1 cellular context compared by ENCODE assay signal in genomic region chr4:6188687-6189305, GRCh38.
TF ChIP-seq lines count a peak whose summit lies in the region.

No MANE protein-coding gene starts in this region.

TF ChIP-seq in SK-N-SH, 30 proteins besides CTCF, POLR2A, EP300 and RAD21 (continued from another document):
- TF ChIP-seq, protein P1, sequence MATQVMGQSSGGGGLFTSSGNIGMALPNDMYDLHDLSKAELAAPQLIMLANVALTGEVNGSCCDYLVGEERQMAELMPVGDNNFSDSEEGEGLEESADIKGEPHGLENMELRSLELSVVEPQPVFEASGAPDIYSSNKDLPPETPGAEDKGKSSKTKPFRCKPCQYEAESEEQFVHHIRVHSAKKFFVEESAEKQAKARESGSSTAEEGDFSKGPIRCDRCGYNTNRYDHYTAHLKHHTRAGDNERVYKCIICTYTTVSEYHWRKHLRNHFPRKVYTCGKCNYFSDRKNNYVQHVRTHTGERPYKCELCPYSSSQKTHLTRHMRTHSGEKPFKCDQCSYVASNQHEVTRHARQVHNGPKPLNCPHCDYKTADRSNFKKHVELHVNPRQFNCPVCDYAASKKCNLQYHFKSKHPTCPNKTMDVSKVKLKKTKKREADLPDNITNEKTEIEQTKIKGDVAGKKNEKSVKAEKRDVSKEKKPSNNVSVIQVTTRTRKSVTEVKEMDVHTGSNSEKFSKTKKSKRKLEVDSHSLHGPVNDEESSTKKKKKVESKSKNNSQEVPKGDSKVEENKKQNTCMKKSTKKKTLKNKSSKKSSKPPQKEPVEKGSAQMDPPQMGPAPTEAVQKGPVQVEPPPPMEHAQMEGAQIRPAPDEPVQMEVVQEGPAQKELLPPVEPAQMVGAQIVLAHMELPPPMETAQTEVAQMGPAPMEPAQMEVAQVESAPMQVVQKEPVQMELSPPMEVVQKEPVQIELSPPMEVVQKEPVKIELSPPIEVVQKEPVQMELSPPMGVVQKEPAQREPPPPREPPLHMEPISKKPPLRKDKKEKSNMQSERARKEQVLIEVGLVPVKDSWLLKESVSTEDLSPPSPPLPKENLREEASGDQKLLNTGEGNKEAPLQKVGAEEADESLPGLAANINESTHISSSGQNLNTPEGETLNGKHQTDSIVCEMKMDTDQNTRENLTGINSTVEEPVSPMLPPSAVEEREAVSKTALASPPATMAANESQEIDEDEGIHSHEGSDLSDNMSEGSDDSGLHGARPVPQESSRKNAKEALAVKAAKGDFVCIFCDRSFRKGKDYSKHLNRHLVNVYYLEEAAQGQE (IDR thresholded peaks at IDR 0.05; ENCODE audit: low read depth, low read length), result no peak
- no peak for TF ChIP-seq YY1 (IDR thresholded peaks at IDR 0.05; ENCODE audit: low read depth)
- no peak for TF ChIP-seq TEAD4 (IDR thresholded peaks at IDR 0.05; ENCODE audit: borderline replicate concordance, insufficient read depth)
- TF ChIP-seq RCOR1 (IDR thresholded peaks at IDR 0.05; ENCODE audit: low read length), result no peak; the same call in 1 of the 2 replicates
- TF ChIP-seq CHD2 (IDR thresholded peaks at IDR 0.05; ENCODE audit: low read length, partially characterized antibody), result no peak
- TF ChIP-seq ZBTB33 (IDR thresholded peaks at IDR 0.05; ENCODE audit: borderline replicate concordance, low read depth), result no peak
- no peak for TF ChIP-seq FOXM1 (IDR thresholded peaks at IDR 0.05; ENCODE audit: low read depth)
- no peak for TF ChIP-seq ELF1 (IDR thresholded peaks at IDR 0.05)
- TF ChIP-seq NFIC (IDR thresholded peaks at IDR 0.05; ENCODE audit: borderline replicate concordance), result no peak
- no peak for TF ChIP-seq POLR2AphosphoS5 (IDR thresholded peaks at IDR 0.05; ENCODE audit: low read depth, low read length)
- TF ChIP-seq FOSL2 (IDR thresholded peaks at IDR 0.05; ENCODE audit: borderline replicate concordance, low read depth), result no peak
- no peak for TF ChIP-seq USF1 (IDR thresholded peaks at IDR 0.05; ENCODE audit: borderline replicate concordance, low read depth)
- no peak for TF ChIP-seq TCF12 (IDR thresholded peaks at IDR 0.05)
- no peak for TF ChIP-seq SMC3 (IDR thresholded peaks at IDR 0.05; ENCODE audit: low read depth, low read length)
- TF ChIP-seq IRF3 (IDR thresholded peaks at IDR 0.05; ENCODE audit: low read depth, low read length), result no peak
- no peak for TF ChIP-seq RXRA (IDR thresholded peaks at IDR 0.05; ENCODE audit: borderline replicate concordance, low read depth)
- TF ChIP-seq MEF2A (IDR thresholded peaks at IDR 0.05; ENCODE audit: borderline replicate concordance, low read depth), result no peak
- TF ChIP-seq JUND (IDR thresholded peaks at IDR 0.05), result no peak
